In genomic region chr12:127145543-127145928, GRCh38 we compare ENCODE assay signal across 9 cellular contexts.
A peak's percentile ranks its signal among the peaks of the same experiment; 100 is the strongest.
DNase-seq lines count a peak whose midpoint lies in the region; ATAC-seq and TF ChIP-seq lines count a peak whose summit lies in the region.
"Had no signal": no experiment of that assay in that cellular context is flagged by ENCODE, and none has a peak within 500 bp of the region (broad histone marks: within the 10 kb centered on the region; RNA-seq: fewer than 3 reads in every experiment).

No MANE protein-coding gene starts in this region.

- H3K4me1 Mint-ChIP-seq in activated CD4-positive, alpha-beta memory T cell treated with anti-CD3 and anti-CD28 coated beads, Interleukin-2, amount 10 ng/mL, durations not matched to agents 7 days and 5 days = peaks cover 6% of the 10 kb centered on the region

- H3K9me3 ChIP-seq in fibroblast of lung (ENCODE audit: control insufficient read depth, insufficient read depth, low read depth, low read length) (no peaks in the 10 kb centered on the region), sigmoid colon (peaks cover 0 to 6% (median 0%) of the 10 kb centered on the region in 4 donors)

- 31 to 50% methylated on average over 5 of the region's 5 CpGs for WGBS in sigmoid colon, 2 donors

- intact Hi-C loops in sigmoid colon (cut with DNase I) = no loop called here

- H3K36me3 ChIP-seq in fibroblast of lung (ENCODE audit: control insufficient read depth, insufficient read depth, low read length) (no peaks in the 10 kb centered on the region), sigmoid colon (no peaks in the 10 kb centered on the region)

- peak overlapping the region; percentile 74 for H3K4me3 Mint-ChIP-seq in activated CD4-positive, alpha-beta memory T cell treated with anti-CD3 and anti-CD28 coated beads, Interleukin-2, amount 10 ng/mL, durations not matched to agents 7 days and 5 days

- TF ChIP-seq POLR2A in sigmoid colon (IDR thresholded peaks at IDR 0.05) (no peak), GM18505 (IDR thresholded peaks at IDR 0.05; ENCODE audit: borderline replicate concordance, extremely low read depth, insufficient read depth, insufficient read length) (no peak)

- H3K4me3 ChIP-seq in fibroblast of lung (replicated peaks in 1 of 4; ENCODE audit: control extremely low read depth in 1 of 4, insufficient read depth in 1 of 4, low read depth in 3 of 4, low read length in 4 of 4) (peak overlapping the region; percentile 49 to 64 (median 54)), sigmoid colon (peak overlapping the region; percentile 40 to 65 (median 58))

- H3K9me3 Mint-ChIP-seq in activated CD4-positive, alpha-beta memory T cell treated with anti-CD3 and anti-CD28 coated beads, Interleukin-2, amount 10 ng/mL, durations not matched to agents 7 days and 5 days = no peaks in the 10 kb centered on the region

- no peak overlapping the region for H3K9ac ChIP-seq in fibroblast of lung (ENCODE audit: insufficient read depth, low read length)

- ATAC-seq in HG02610 (IDR thresholded peaks at IDR 0.05; ENCODE audit: unreplicated experiment) = no peak
- no peak for ATAC-seq in HG02623 (IDR thresholded peaks at IDR 0.05; ENCODE audit: unreplicated experiment)
- no peak for ATAC-seq in GM18505 (IDR thresholded peaks at IDR 0.05; ENCODE audit: unreplicated experiment)
- ATAC-seq: Panc1 had no signal

- CTCF ChIA-PET in activated CD4-positive, alpha-beta memory T cell treated with anti-CD3 and anti-CD28 coated beads, Interleukin-2, amount 10 ng/mL, durations not matched to agents 7 days and 5 days (lab: Charles Lee) = interaction anchor here (0.8 kb wide), 1 partner anchor 20 kb away, joined by 3 read pairs; no protein-coding TSS in a partner anchor

- no peaks in the 10 kb centered on the region for H3K36me3 Mint-ChIP-seq in activated CD4-positive, alpha-beta memory T cell treated with anti-CD3 and anti-CD28 coated beads, Interleukin-2, amount 10 ng/mL, durations not matched to agents 7 days and 5 days (ENCODE audit: low read depth)

- H3K4me1 ChIP-seq in fibroblast of lung (ENCODE audit: control insufficient read depth, extremely low read depth, insufficient read depth, low read length) (no peaks in the 10 kb centered on the region), sigmoid colon (peaks cover 0 to 13% (median 3%) of the 10 kb centered on the region in 4 donors)

- peaks cover 16% of the 10 kb centered on the region for H3K27me3 Mint-ChIP-seq in activated CD4-positive, alpha-beta memory T cell treated with anti-CD3 and anti-CD28 coated beads, Interleukin-2, amount 10 ng/mL, durations not matched to agents 7 days and 5 days

- H3K27me3 ChIP-seq in fibroblast of lung (ENCODE audit: control insufficient read depth, insufficient read depth, low read length) = no peaks in the 10 kb centered on the region
- H3K27me3 ChIP-seq in sigmoid colon = no peaks in the 10 kb centered on the region

- H3K79me2 ChIP-seq in fibroblast of lung (ENCODE audit: control insufficient read depth, insufficient read depth, low read length) = no peaks in the 10 kb centered on the region

- TF ChIP-seq CTCF in fibroblast of lung (conservative IDR thresholded peaks at IDR 0.05 in 1 of 2, IDR thresholded peaks at IDR 0.05 in 1 of 2; ENCODE audit: low read depth in 1 of 2, low read length in 2 of 2) (no peak), sigmoid colon (IDR thresholded peaks at IDR 0.05) (no peak)

- no peak overlapping the region for H3K27ac ChIP-seq in fibroblast of lung (ENCODE audit: insufficient read depth, low read length)
- H3K27ac ChIP-seq in sigmoid colon = peak overlapping the region in 2 of 4 donors; percentile 62 to 65

- no peak for TF ChIP-seq EP300 in sigmoid colon (IDR thresholded peaks at IDR 0.05)

- DNase-seq in EL = peak; percentile 6
- no peak for DNase-seq in activated CD4-positive, alpha-beta memory T cell treated with anti-CD3 and anti-CD28 coated beads, Interleukin-2, amount 10 ng/mL, durations not matched to agents 7 days and 5 days
- DNase-seq in fibroblast of lung (ENCODE audit: low read depth in 2 of 2) = no peak
- no peak for DNase-seq in sigmoid colon
- no peak for DNase-seq in activated gamma-delta T cell (lab: John Stamatoyannopoulos, UW)

- POLR2A ChIA-PET in activated CD4-positive, alpha-beta memory T cell treated with anti-CD3 and anti-CD28 coated beads, Interleukin-2, amount 10 ng/mL, durations not matched to agents 7 days and 5 days (lab: Charles Lee) = no interaction called here

- H4K20me1 ChIP-seq in fibroblast of lung (ENCODE audit: control insufficient read depth, extremely low read depth, insufficient read depth, low read length) = no peaks in the 10 kb centered on the region

- peak overlapping the region; percentile 67 for H2AFZ ChIP-seq in fibroblast of lung (ENCODE audit: low read length)

- peak overlapping the region; percentile 79 for H3K4me2 ChIP-seq in fibroblast of lung (ENCODE audit: extremely low read depth, insufficient read depth, low read length)

- no peak overlapping the region for H3K27ac Mint-ChIP-seq in activated CD4-positive, alpha-beta memory T cell treated with anti-CD3 and anti-CD28 coated beads, Interleukin-2, amount 10 ng/mL, durations not matched to agents 7 days and 5 days
